In the genomic region with DNA sequence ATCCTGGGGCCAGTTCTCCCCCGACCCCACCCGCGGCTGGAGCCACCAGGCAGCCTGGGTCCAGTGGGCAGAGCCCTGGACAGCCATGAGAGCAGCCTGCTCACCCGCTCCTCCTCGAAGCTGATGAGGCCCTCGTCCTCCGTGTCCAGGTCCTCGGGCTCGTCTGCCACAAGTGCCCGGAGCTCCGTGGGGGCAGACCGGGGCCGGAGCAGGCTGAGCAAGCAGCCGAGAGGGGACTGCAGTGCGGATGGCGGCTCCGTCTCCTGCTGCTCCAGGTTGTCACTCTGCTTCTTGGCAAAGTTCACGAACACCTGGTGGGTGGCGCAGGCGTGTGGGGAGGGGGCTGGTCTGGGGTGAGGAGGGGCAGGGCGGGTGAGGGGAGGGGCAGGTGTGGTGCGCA, we compare ENCODE assay signal across 29 cellular contexts. TPM values are rescaled to one million over a fixed set of nuclear protein-coding genes. Genes with fewer than 3 reads are reported as not detected.
"Had no signal": no experiment of that assay in that cellular context is flagged by ENCODE, and none has a peak within 500 bp of the region (broad histone marks: within the 10 kb centered on the region; RNA-seq: fewer than 3 reads in every experiment).

No MANE protein-coding gene starts in this region.

- DNase-seq: effector CD8-positive, alpha-beta T cell; endodermal cell; foreskin fibroblast; gastrocnemius medialis; kidney; mesenchymal stem cell; mucosa of descending colon; naive B cell; occipital lobe; ovary; posterior cingulate gyrus; psoas muscle; sigmoid colon; stimulated activated CD4-positive, alpha-beta T cell treated with anti-CD3 and anti-CD28 coated beads, Interleukin-2, amount 100 ng/mL, for 24 hours; stimulated activated CD4-positive, alpha-beta T cell treated with anti-CD3 and anti-CD28 coated beads, Interleukin-4, amount 100 ng/mL, for 24 hours; stimulated activated naive CD4-positive, alpha-beta T cell treated with Interleukin-2 at 50 U/mL for 16 hours; stomach; testis had no signal

- ATAC-seq: esophagus mucosa; gastrocnemius medialis; psoas muscle; stimulated activated effector memory CD8-positive, alpha-beta T cell treated with anti-CD3 and anti-CD28 coated beads, Interleukin-12 subunit alpha, Interleukin-12 subunit beta, amount 100 ng/mL, for 72 hours had no signal

- H3K36me3 ChIP-seq: ovary had no signal

- H3K27me3 ChIP-seq: gastrocnemius medialis, ovary, sigmoid colon, stomach, testis, tibial nerve, upper lobe of left lung had no signal

- H3K4me3 ChIP-seq: gastrocnemius medialis, lung, mucosa of descending colon, ovary, psoas muscle, sigmoid colon, stomach, testis, tibial nerve, upper lobe of left lung had no signal

- H3K4me1 ChIP-seq: gastrocnemius medialis, psoas muscle, sigmoid colon had no signal

- H3K27ac ChIP-seq: epithelial cell of prostate, gastrocnemius medialis, ovary, psoas muscle, sigmoid colon, stomach, testis, upper lobe of left lung had no signal

- H3K9me3 ChIP-seq: gastrocnemius medialis, ovary, psoas muscle, sigmoid colon, stomach, testis, upper lobe of left lung had no signal

RNA-seq across cellular contexts. Expression of gene CLIC3, which starts 11.9 kb away (rescaled TPM):
- total RNA-seq: left lobe of liver, skeletal muscle tissue had no signal

RNA-seq across cellular contexts. Expression of gene FUT7, which starts 23.6 kb away (rescaled TPM):
- total RNA-seq: endodermal cell, gastrocnemius medialis, glomerular endothelial cell, occipital lobe, renal cortical epithelial cell, skeletal muscle tissue had no signal

RNA-seq across cellular contexts. Expression of gene LCNL1, which starts 25.5 kb away (rescaled TPM):
- total RNA-seq: glomerular endothelial cell, left lobe of liver, renal cortical epithelial cell, stomach, subcutaneous adipose tissue had no signal
